21 cellular contexts compared by ENCODE assay signal in the genomic region with DNA sequence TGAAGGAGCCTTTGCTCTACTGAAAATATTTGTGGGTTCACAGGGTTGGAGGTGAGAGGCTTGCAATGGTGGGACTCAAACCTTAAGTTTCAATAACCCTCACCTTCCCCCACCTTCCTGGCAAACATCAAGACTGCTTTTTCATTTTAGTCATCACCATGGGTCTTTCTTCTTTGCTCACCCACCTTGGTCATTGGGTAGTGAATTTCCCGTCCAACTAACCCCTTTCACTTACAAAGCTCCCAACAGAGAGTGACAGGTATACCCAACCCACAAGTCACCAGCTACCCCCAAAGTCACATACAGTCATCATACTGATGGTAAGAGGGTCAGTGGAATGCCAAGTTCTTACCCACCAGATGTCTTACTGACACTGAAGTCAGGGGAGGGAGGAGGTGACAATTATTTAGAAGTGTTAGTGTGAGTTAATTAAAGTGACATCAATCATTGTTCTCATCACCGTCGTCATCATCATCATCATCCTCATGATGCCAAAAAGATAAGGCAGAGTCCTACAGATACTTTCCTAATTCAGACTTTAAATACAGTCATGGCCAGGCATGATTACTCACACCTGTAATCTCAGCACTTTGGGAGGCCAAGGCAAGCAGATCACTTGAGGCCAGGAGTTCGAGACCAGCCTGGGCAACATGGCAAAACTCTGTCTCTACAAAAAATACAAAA. TPM values are rescaled to one million over a fixed set of nuclear protein-coding genes. Genes with fewer than 3 reads are reported as not detected.
DNase-seq lines count a peak whose midpoint lies in the region; ATAC-seq and TF ChIP-seq lines count a peak whose summit lies in the region.
"Had no signal": no experiment of that assay in that cellular context is flagged by ENCODE, and none has a peak within 500 bp of the region (broad histone marks: within the 10 kb centered on the region; RNA-seq: fewer than 3 reads in every experiment).

No MANE protein-coding gene starts in this region.

- H3K27me3 ChIP-seq in Karpas-422 (ENCODE audit: low read length) (no peaks in the 10 kb centered on the region), MM.1S (replicated peaks; ENCODE audit: insufficient read depth, low read length) (peaks cover 6% of the 10 kb centered on the region; the same call in 1 of the 2 replicates), gastrocnemius medialis (no peaks in the 10 kb centered on the region)
- H3K27me3 ChIP-seq: MG63, neural progenitor cell, upper lobe of left lung had no signal

- no peaks in the 10 kb centered on the region for H3K9me3 Mint-ChIP-seq in activated CD8-positive, alpha-beta memory T cell treated with anti-CD3 and anti-CD28 coated beads, Interleukin-2, amount 10 ng/mL, durations not matched to agents 7 days and 5 days (ENCODE audit: low read depth)
- no peaks in the 10 kb centered on the region for H3K9me3 Mint-ChIP-seq in effector memory CD8-positive, alpha-beta T cell
- H3K9me3 Mint-ChIP-seq in stimulated activated effector memory CD8-positive, alpha-beta T cell treated with anti-CD3 and anti-CD28 coated beads, Interleukin-12 subunit alpha, Interleukin-12 subunit beta, amount 100 ng/mL, for 72 hours = no peaks in the 10 kb centered on the region
- H3K9me3 Mint-ChIP-seq: neural progenitor cell had no signal

- no peak overlapping the region for H3K4me3 Mint-ChIP-seq in activated CD8-positive, alpha-beta memory T cell treated with anti-CD3 and anti-CD28 coated beads, Interleukin-2, amount 10 ng/mL, durations not matched to agents 7 days and 5 days
- peak overlapping the region; percentile 63 to 73 for H3K4me3 Mint-ChIP-seq in effector memory CD8-positive, alpha-beta T cell
- H3K4me3 Mint-ChIP-seq in stimulated activated effector memory CD8-positive, alpha-beta T cell treated with anti-CD3 and anti-CD28 coated beads, Interleukin-12 subunit alpha, Interleukin-12 subunit beta, amount 100 ng/mL, for 72 hours = peak overlapping the region; percentile 56
- H3K4me3 Mint-ChIP-seq: neural progenitor cell had no signal

- H3F3A ChIP-seq in MM.1S (ENCODE audit: insufficient read depth, low read length) = peaks cover 9% of the 10 kb centered on the region; the same call in 1 of the 2 replicates

- H3K4me2 ChIP-seq in Karpas-422 (ENCODE audit: low read depth, low read length, poor library complexity, severe bottlenecking) (peak overlapping the region; percentile 19), MM.1S (ENCODE audit: low read depth, low read length) (no peak overlapping the region)
- H3K4me2 ChIP-seq: neural progenitor cell had no signal

- TF ChIP-seq POLR2A in gastrocnemius medialis (IDR thresholded peaks at IDR 0.05) = no peak

- H3K9ac ChIP-seq in Karpas-422 (ENCODE audit: low read length) = no peak overlapping the region
- no peak overlapping the region for H3K9ac ChIP-seq in MM.1S (ENCODE audit: low read length)
- H3K9ac ChIP-seq: neural progenitor cell had no signal

- H3K27ac ChIP-seq in Karpas-422 (ENCODE audit: low read length) (peak overlapping the region; percentile 99), MM.1S (ENCODE audit: low read length) (no peak overlapping the region), gastrocnemius medialis (no peak overlapping the region)
- H3K27ac ChIP-seq: coronary artery, neural progenitor cell had no signal

- no peak overlapping the region for H3K4me3 ChIP-seq in Karpas-422 (ENCODE audit: low read length)
- no peak overlapping the region for H3K4me3 ChIP-seq in MM.1S (ENCODE audit: low read length)
- no peak overlapping the region for H3K4me3 ChIP-seq in gastrocnemius medialis
- H3K4me3 ChIP-seq: coronary artery, MG63, neural progenitor cell, upper lobe of left lung had no signal

- H3K9me2 ChIP-seq in Karpas-422 (replicated peaks; ENCODE audit: insufficient read depth, low read length) (no peaks in the 10 kb centered on the region), MM.1S (replicated peaks; ENCODE audit: insufficient read depth, low read length) (no peaks in the 10 kb centered on the region)

- peaks cover 15% of the 10 kb centered on the region for H4K20me1 ChIP-seq in Karpas-422 (ENCODE audit: insufficient read depth, low read depth, low read length)
- no peaks in the 10 kb centered on the region for H4K20me1 ChIP-seq in MM.1S (ENCODE audit: insufficient read depth, low read length)

- TF ChIP-seq CTCF in MM.1S (IDR thresholded peaks at IDR 0.05; ENCODE audit: low read length) (no peak), gastrocnemius medialis (IDR thresholded peaks at IDR 0.05 in 4 of 5, conservative IDR thresholded peaks at IDR 0.05 in 1 of 5) (no peak)

- CTCF ChIA-PET in activated CD8-positive, alpha-beta memory T cell treated with anti-CD3 and anti-CD28 coated beads, Interleukin-2, amount 10 ng/mL, durations not matched to agents 7 days and 5 days (lab: Charles Lee) = interaction anchor here (0.9 to 2.1 kb wide), 3 partner anchors 16 to 410 kb away, joined by 3 to 6 read pairs (median 3); no protein-coding TSS in a partner anchor

- no peak overlapping the region for H2AFZ ChIP-seq in Karpas-422 (ENCODE audit: low read length)
- no peak overlapping the region for H2AFZ ChIP-seq in MM.1S (ENCODE audit: low read length)
- H2AFZ ChIP-seq: neural progenitor cell had no signal

- DNase-seq in activated CD8-positive, alpha-beta memory T cell treated with anti-CD3 and anti-CD28 coated beads, Interleukin-2, amount 10 ng/mL, durations not matched to agents 7 days and 5 days = peak; percentile 47
- DNase-seq in activated CD8-positive, alpha-beta memory T cell treated with anti-CD3 and anti-CD28 coated beads, Interleukin-2, amount 50 U/mL, for 4 hours = no peak
- no peak for DNase-seq in Karpas-422
- peak; percentile 15 to 35 (median 20) for DNase-seq in effector memory CD8-positive, alpha-beta T cell
- DNase-seq in stimulated activated effector memory CD8-positive, alpha-beta T cell treated with anti-CD3 and anti-CD28 coated beads, Interleukin-12 subunit alpha, Interleukin-12 subunit beta, amount 100 ng/mL, for 72 hours (ENCODE audit: low spot score in 2 of 2) = peak in 1 of 2 donors; percentile 76
- DNase-seq in HUDEP-2 (lab: John Stamatoyannopoulos, UW; ENCODE audit: unreplicated experiment in 76 of 76) = no peak
- no peak for DNase-seq in MM.1S
- no peak for DNase-seq in gastrocnemius medialis
- DNase-seq: activated CD8-positive, alpha-beta memory T cell treated with anti-CD3 and anti-CD28 coated beads for 24 hours; activated naive CD4-positive, alpha-beta T cell; CD4-positive, CD25-positive, alpha-beta regulatory T cell; foreskin fibroblast; MG63; NCI-H187; retina; stimulated activated naive CD4-positive, alpha-beta T cell treated with Interleukin-2 at 50 U/mL for 16 hours; T-helper 1 cell; upper lobe of left lung had no signal

- peaks cover 92% of the 10 kb centered on the region for H3K79me2 ChIP-seq in Karpas-422 (ENCODE audit: low read length)
- no peaks in the 10 kb centered on the region for H3K79me2 ChIP-seq in MM.1S (ENCODE audit: low read length)

- H3K4me1 ChIP-seq in Karpas-422 (ENCODE audit: low read length) (peaks cover 91% of the 10 kb centered on the region), MM.1S (ENCODE audit: low read length) (peaks cover 19% of the 10 kb centered on the region), gastrocnemius medialis (no peaks in the 10 kb centered on the region)

- H3K36me3 ChIP-seq in Karpas-422 (ENCODE audit: insufficient read depth, low read length) (0 out of 2 replicates have a peak, but pooled peaks cover 4% of the 10 kb centered on the region), MM.1S (replicated peaks; ENCODE audit: insufficient read depth, low read length) (no peaks in the 10 kb centered on the region), gastrocnemius medialis (no peaks in the 10 kb centered on the region)
- H3K36me3 ChIP-seq: MG63, neural progenitor cell, upper lobe of left lung had no signal

- peaks cover 53% of the 10 kb centered on the region for H3K4me1 Mint-ChIP-seq in activated CD8-positive, alpha-beta memory T cell treated with anti-CD3 and anti-CD28 coated beads, Interleukin-2, amount 10 ng/mL, durations not matched to agents 7 days and 5 days
- H3K4me1 Mint-ChIP-seq in effector memory CD8-positive, alpha-beta T cell (ENCODE audit: low read depth in 2 of 2) = peaks cover 44 to 60% of the 10 kb centered on the region in 2 donors
- H3K4me1 Mint-ChIP-seq in stimulated activated effector memory CD8-positive, alpha-beta T cell treated with anti-CD3 and anti-CD28 coated beads, Interleukin-12 subunit alpha, Interleukin-12 subunit beta, amount 100 ng/mL, for 72 hours = peaks cover 65% of the 10 kb centered on the region

- intact Hi-C loops in gastrocnemius medialis (cut with DNase I; ENCODE audit: low total_unique reads) = no loop called here

- ATAC-seq in activated CD8-positive, alpha-beta memory T cell treated with anti-CD3 and anti-CD28 coated beads, Interleukin-2, amount 10 ng/mL, durations not matched to agents 7 days and 5 days = peak; percentile 54
- ATAC-seq in effector memory CD8-positive, alpha-beta T cell (replicated peaks) = peak; percentile 71
- peak; percentile 94 for ATAC-seq in stimulated activated effector memory CD8-positive, alpha-beta T cell treated with anti-CD3 and anti-CD28 coated beads, Interleukin-12 subunit alpha, Interleukin-12 subunit beta, amount 100 ng/mL, for 72 hours
- ATAC-seq in gastrocnemius medialis = no peak
- ATAC-seq: Right ventricle myocardium inferior had no signal

- no peaks in the 10 kb centered on the region for H3K9me3 ChIP-seq in Karpas-422 (ENCODE audit: low read length)
- no peaks in the 10 kb centered on the region for H3K9me3 ChIP-seq in MM.1S (replicated peaks; ENCODE audit: insufficient read depth, low read length)
- no peaks in the 10 kb centered on the region for H3K9me3 ChIP-seq in gastrocnemius medialis
- H3K9me3 ChIP-seq: MG63, upper lobe of left lung had no signal

- H3K36me3 Mint-ChIP-seq in activated CD8-positive, alpha-beta memory T cell treated with anti-CD3 and anti-CD28 coated beads, Interleukin-2, amount 10 ng/mL, durations not matched to agents 7 days and 5 days = peaks cover 2% of the 10 kb centered on the region
- peaks cover 20% of the 10 kb centered on the region for H3K36me3 Mint-ChIP-seq in effector memory CD8-positive, alpha-beta T cell (ENCODE audit: insufficient read depth)
- no peaks in the 10 kb centered on the region for H3K36me3 Mint-ChIP-seq in stimulated activated effector memory CD8-positive, alpha-beta T cell treated with anti-CD3 and anti-CD28 coated beads, Interleukin-12 subunit alpha, Interleukin-12 subunit beta, amount 100 ng/mL, for 72 hours
- H3K36me3 Mint-ChIP-seq: neural progenitor cell had no signal

- in situ Hi-C loops in gastrocnemius medialis (cut with MboI; ENCODE audit: low sequenced_read_pairs in 4 of 4) = no loop called here

- H3K27ac Mint-ChIP-seq in activated CD8-positive, alpha-beta memory T cell treated with anti-CD3 and anti-CD28 coated beads, Interleukin-2, amount 10 ng/mL, durations not matched to agents 7 days and 5 days = peak overlapping the region; percentile 78
- H3K27ac Mint-ChIP-seq in effector memory CD8-positive, alpha-beta T cell = peak overlapping the region; percentile 95
- H3K27ac Mint-ChIP-seq in stimulated activated effector memory CD8-positive, alpha-beta T cell treated with anti-CD3 and anti-CD28 coated beads, Interleukin-12 subunit alpha, Interleukin-12 subunit beta, amount 100 ng/mL, for 72 hours = peak overlapping the region; percentile 86
- H3K27ac Mint-ChIP-seq: neural progenitor cell had no signal

- no peaks in the 10 kb centered on the region for H3K27me3 Mint-ChIP-seq in activated CD8-positive, alpha-beta memory T cell treated with anti-CD3 and anti-CD28 coated beads, Interleukin-2, amount 10 ng/mL, durations not matched to agents 7 days and 5 days
- H3K27me3 Mint-ChIP-seq in effector memory CD8-positive, alpha-beta T cell = no peaks in the 10 kb centered on the region
- H3K27me3 Mint-ChIP-seq: CD4-positive, CD25-positive, alpha-beta regulatory T cell had no signal

RNA-seq across cellular contexts. Expression of a gene that starts 49.0 kb away (rescaled TPM):
- total RNA-seq in activated CD8-positive, alpha-beta memory T cell treated with anti-CD3 and anti-CD28 coated beads, Interleukin-2, amount 10 ng/mL, durations not matched to agents 7 days and 5 days = 10 to 100 TPM in 1 of 2 experiments, 1 to 10 TPM in 1; 8.7 to 11.5 TPM
- 131 and 162 TPM in 2 replicates for total RNA-seq in Karpas-422 (2014; rRNA removed; shearing (Covaris generic); ENCODE audit: low replicate concordance)
- 1 to 10 TPM; 1.4 to 3.2 (median 2.8) TPM for total RNA-seq in gastrocnemius medialis

Comparison
In these comparisons a context has a peak if more than half of its experiments do, and no peak if none do; other contexts are left out.
1. DNase-seq: peak in activated CD8-positive, alpha-beta memory T cell treated with anti-CD3 and anti-CD28 coated beads, Interleukin-2, amount 10 ng/mL, durations not matched to agents 7 days and 5 days (single experiment) and effector memory CD8-positive, alpha-beta T cell (3 of 3); none in activated CD8-positive, alpha-beta memory T cell treated with anti-CD3 and anti-CD28 coated beads, Interleukin-2, amount 50 U/mL, for 4 hours (single experiment), Karpas-422 (single experiment), HUDEP-2 (0 of 76), MM.1S (single experiment) and gastrocnemius medialis (0 of 2).
2. ATAC-seq: peak in activated CD8-positive, alpha-beta memory T cell treated with anti-CD3 and anti-CD28 coated beads, Interleukin-2, amount 10 ng/mL, durations not matched to agents 7 days and 5 days (single experiment), effector memory CD8-positive, alpha-beta T cell (single experiment) and stimulated activated effector memory CD8-positive, alpha-beta T cell treated with anti-CD3 and anti-CD28 coated beads, Interleukin-12 subunit alpha, Interleukin-12 subunit beta, amount 100 ng/mL, for 72 hours (single experiment); none in gastrocnemius medialis (0 of 2).
3. RNA of a gene that starts 49.0 kb away (total RNA-seq): 131 to 162 TPM in Karpas-422; 8.7 to 11.5 TPM in activated CD8-positive, alpha-beta memory T cell treated with anti-CD3 and anti-CD28 coated beads, Interleukin-2, amount 10 ng/mL, durations not matched to agents 7 days and 5 days and 1.4 to 3.2 TPM in gastrocnemius medialis; every median in the first group is over 10 times any median in the second.
4. Peak in every context shown above with its lines, with median percentiles within 50 percentile points of each other: H3K27ac Mint-ChIP-seq.